Comparison of ENCODE assay signal across 24 cellular contexts in the genomic region with DNA sequence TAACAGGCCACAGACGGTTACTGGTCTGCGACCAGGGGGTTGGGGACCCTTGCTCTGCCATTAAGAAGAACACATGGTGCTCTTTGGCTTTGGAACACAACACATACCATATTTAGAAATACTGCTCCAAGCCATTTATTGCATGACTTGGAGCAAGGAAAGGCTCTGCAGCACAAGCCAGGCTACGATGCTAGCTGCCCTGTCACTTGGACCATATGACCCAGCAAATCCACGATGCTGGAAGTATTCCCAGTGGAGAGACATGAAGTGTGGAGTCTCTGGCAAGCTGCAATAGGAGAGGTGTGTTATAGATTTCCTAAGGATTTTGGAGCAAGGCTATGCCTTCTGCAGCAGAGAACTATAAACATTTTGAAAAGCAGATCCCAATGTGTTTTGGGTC.
"Had no signal": no experiment of that assay in that cellular context is flagged by ENCODE, and none has a peak within 500 bp of the region (broad histone marks: within the 10 kb centered on the region; RNA-seq: fewer than 3 reads in every experiment).

No MANE protein-coding gene starts in this region.

- H3K9me3 ChIP-seq: MG63, Peyer's patch had no signal

- H3K27ac ChIP-seq: brain microvascular endothelial cell, cardiac muscle cell, coronary artery, KMS-11, Peyer's patch, RWPE1 had no signal

- H3K4me3 ChIP-seq: cardiac muscle cell, coronary artery, MG63, Peyer's patch had no signal

- H3K27me3 ChIP-seq: brain microvascular endothelial cell, cardiac muscle cell, MG63, Peyer's patch had no signal

- DNase-seq: activated CD4-positive, alpha-beta T cell treated with anti-CD3 and anti-CD28 coated beads, Interleukin-2, amount 10 ng/mL, durations not matched to agents 24 days and 14 days; activated CD4-positive, alpha-beta T cell treated with anti-CD3 and anti-CD28 coated beads, Interleukin-2, amount 50 U/mL, for 48 hours; activated CD4-positive, CD25-positive, alpha-beta regulatory T cell treated with anti-CD3 and anti-CD28 coated beads, Interleukin-2, amount 50 U/mL, for 72 hours; activated CD8-positive, alpha-beta memory T cell treated with anti-CD3 and anti-CD28 coated beads, Interleukin-2, amount 10 ng/mL, durations not matched to agents 7 days and 5 days; activated effector memory CD4-positive, alpha-beta T cell treated with Interleukin-2 at 50 U/mL for 16 hours; activated naive CD4-positive, alpha-beta T cell treated with anti-CD3 and anti-CD28 coated beads for 36 hours; activated naive CD8-positive, alpha-beta T cell treated with anti-CD3 and anti-CD28 coated beads for 36 hours; brain microvascular endothelial cell; MG63; MV-4-11; NCI-H1105; NCI-H1436; NCI-H187 treated with DMSO at 0.1 percent for 48 hours; NCI-H2081 treated with DMSO at 0.1 percent for 48 hours; NCI-H446; NCI-H774; Peyer's patch; SHP77 treated with DMSO at 0.1 percent for 48 hours; T-helper 9 cell had no signal

- ATAC-seq: activated CD8-positive, alpha-beta memory T cell treated with anti-CD3 and anti-CD28 coated beads, Interleukin-2, amount 10 ng/mL, durations not matched to agents 7 days and 5 days; WTC11 had no signal

- H3K36me3 ChIP-seq: brain microvascular endothelial cell, cardiac muscle cell, MG63, Peyer's patch had no signal
